ENCODE assay signal across 10 cellular contexts in genomic region chr12:55842681-55843429, GRCh38. TPM values are rescaled to one million over a fixed set of nuclear protein-coding genes. Genes with fewer than 3 reads are reported as not detected.
DNase-seq lines count a peak whose midpoint lies in the region; ATAC-seq and TF ChIP-seq lines count a peak whose summit lies in the region.
"Had no signal": no experiment of that assay in that cellular context is flagged by ENCODE, and none has a peak within 500 bp of the region (broad histone marks: within the 10 kb centered on the region; RNA-seq: fewer than 3 reads in every experiment).

A gene with protein sequence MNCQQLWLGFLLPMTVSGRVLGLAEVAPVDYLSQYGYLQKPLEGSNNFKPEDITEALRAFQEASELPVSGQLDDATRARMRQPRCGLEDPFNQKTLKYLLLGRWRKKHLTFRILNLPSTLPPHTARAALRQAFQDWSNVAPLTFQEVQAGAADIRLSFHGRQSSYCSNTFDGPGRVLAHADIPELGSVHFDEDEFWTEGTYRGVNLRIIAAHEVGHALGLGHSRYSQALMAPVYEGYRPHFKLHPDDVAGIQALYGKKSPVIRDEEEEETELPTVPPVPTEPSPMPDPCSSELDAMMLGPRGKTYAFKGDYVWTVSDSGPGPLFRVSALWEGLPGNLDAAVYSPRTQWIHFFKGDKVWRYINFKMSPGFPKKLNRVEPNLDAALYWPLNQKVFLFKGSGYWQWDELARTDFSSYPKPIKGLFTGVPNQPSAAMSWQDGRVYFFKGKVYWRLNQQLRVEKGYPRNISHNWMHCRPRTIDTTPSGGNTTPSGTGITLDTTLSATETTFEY (minus strand): TSS chr12:55842936. CDS start chr12:55842830, 106 bp downstream.

- peak within 1 kb of the TSS; percentile 33 for H3K4me3 Mint-ChIP-seq in endodermal cell
- H3K4me3 Mint-ChIP-seq: memory B cell had no signal

- H3K9me2 ChIP-seq in Karpas-422 (replicated peaks; ENCODE audit: insufficient read depth, low read length): no peaks in the 10 kb centered on the region

- no peaks in the 10 kb centered on the region for H3K79me2 ChIP-seq in Karpas-422 (ENCODE audit: low read length)

- DNase-seq in ACHN (peak; percentile 49), NB4 (ENCODE audit: low read depth) (peak; percentile 85), endodermal cell (peak; percentile 87), activated gamma-delta T cell (lab: John Stamatoyannopoulos, UW) (no peak), Karpas-422 (no peak)
- DNase-seq: activated CD4-positive, alpha-beta T cell treated with anti-CD3 and anti-CD28 coated beads, Interleukin-2, amount 50 U/mL, for 1 hour had no signal

- no peak within 1 kb of the TSS for H2AFZ ChIP-seq in Karpas-422 (ENCODE audit: low read length)

- peak within 1 kb of the TSS; percentile 70 for H3K27ac Mint-ChIP-seq in endodermal cell
- H3K27ac Mint-ChIP-seq: memory B cell had no signal

- H3K4me2 ChIP-seq in Karpas-422 (ENCODE audit: low read depth, low read length, poor library complexity, severe bottlenecking): no peak within 1 kb of the TSS

- H3K4me1 ChIP-seq in endodermal cell (ENCODE audit: control insufficient read depth, insufficient read depth, low read length): peaks cover 5% of the 10 kb centered on the region
- H3K4me1 ChIP-seq in mucosa of rectum (ENCODE audit: control insufficient read depth in 2 of 2, insufficient read depth in 2 of 2, low read length in 2 of 2): peaks cover 0 to 5% of the 10 kb centered on the region in 2 donors
- no peaks in the 10 kb centered on the region; the same call in 1 of the 2 replicates for H3K4me1 ChIP-seq in Karpas-422 (ENCODE audit: low read length)

- no peaks in the 10 kb centered on the region for H3K36me3 ChIP-seq in endodermal cell (ENCODE audit: control insufficient read depth, insufficient read depth, low read length)
- H3K36me3 ChIP-seq in mucosa of rectum (ENCODE audit: control insufficient read depth in 2 of 2, insufficient read depth in 2 of 2, low read length in 2 of 2): no peaks in the 10 kb centered on the region
- no peaks in the 10 kb centered on the region for H3K36me3 ChIP-seq in Karpas-422 (ENCODE audit: insufficient read depth, low read length)

- no peak for TF ChIP-seq CTCF in NB4 (IDR thresholded peaks at IDR 0.05; ENCODE audit: low read depth, low read length)
- no peak for TF ChIP-seq CTCF in endodermal cell (conservative IDR thresholded peaks at IDR 0.05)

- no peaks in the 10 kb centered on the region for H3K9me3 Mint-ChIP-seq in endodermal cell
- H3K9me3 Mint-ChIP-seq: memory B cell had no signal

- peaks cover 9% of the 10 kb centered on the region for H3K4me1 Mint-ChIP-seq in endodermal cell

- H3K27ac ChIP-seq in endodermal cell (ENCODE audit: low read depth, low read length) (no peak within 1 kb of the TSS), mucosa of rectum (ENCODE audit: low read depth in 2 of 2, low read length in 2 of 2) (peak within 1 kb of the TSS; percentile 55 to 61), Karpas-422 (ENCODE audit: low read length) (no peak within 1 kb of the TSS)

- 64 to 70% methylated on average over 10 of the region's 10 CpGs for WGBS in endodermal cell (ENCODE audit: insufficient coverage in 1 of 2, insufficient read length in 1 of 2), 2 experiments

- H3K36me3 Mint-ChIP-seq in endodermal cell (ENCODE audit: low read depth): no peaks in the 10 kb centered on the region
- H3K36me3 Mint-ChIP-seq: memory B cell had no signal

- no peak for TF ChIP-seq POLR2A in NB4 (IDR thresholded peaks at IDR 0.05; ENCODE audit: extremely low read depth, insufficient read length)

- H3K9ac ChIP-seq in endodermal cell (ENCODE audit: extremely low read depth, low read length, poor library complexity, severe bottlenecking) (no peak within 1 kb of the TSS), mucosa of rectum (ENCODE audit: low read depth in 1 of 2, low read length in 2 of 2) (peak within 1 kb of the TSS; percentile 58 to 64), Karpas-422 (ENCODE audit: low read length) (no peak within 1 kb of the TSS)

- in situ Hi-C loops in ACHN (cut with HindIII; ENCODE audit: low pct_ligation_motif_present, low pct_unique_long_range_greater_than_20kb, low sequenced_read_pairs): no loop called here

- H3K27me3 Mint-ChIP-seq in endodermal cell (ENCODE audit: insufficient read depth): no peaks in the 10 kb centered on the region

- H3K4me3 ChIP-seq in NB4 (ENCODE audit: low read depth, low read length) (no peak within 1 kb of the TSS), endodermal cell (ENCODE audit: low read length) (peak within 1 kb of the TSS; percentile 67), mucosa of rectum (ENCODE audit: low read length in 2 of 2) (peak within 1 kb of the TSS; percentile 38 to 69), Karpas-422 (ENCODE audit: low read length) (no peak within 1 kb of the TSS)

- ATAC-seq in GM18502 (IDR thresholded peaks at IDR 0.05; ENCODE audit: poor library complexity, unreplicated experiment) (no peak), HG02981 (IDR thresholded peaks at IDR 0.05; ENCODE audit: unreplicated experiment) (no peak)

- H4K20me1 ChIP-seq in Karpas-422 (ENCODE audit: insufficient read depth, low read depth, low read length): no peaks in the 10 kb centered on the region

- H3K9me3 ChIP-seq in endodermal cell (ENCODE audit: control insufficient read depth, low read length): no peaks in the 10 kb centered on the region
- no peaks in the 10 kb centered on the region for H3K9me3 ChIP-seq in mucosa of rectum (ENCODE audit: control insufficient read depth in 2 of 2, low read length in 2 of 2)
- H3K9me3 ChIP-seq in Karpas-422 (ENCODE audit: low read length): no peaks in the 10 kb centered on the region

- H3K27me3 ChIP-seq in endodermal cell (ENCODE audit: control insufficient read depth, insufficient read depth, low read length, poor library complexity, severe bottlenecking) (no peaks in the 10 kb centered on the region), mucosa of rectum (ENCODE audit: control insufficient read depth in 2 of 2, insufficient read depth in 2 of 2, low read length in 2 of 2) (peaks cover 0 to 4% of the 10 kb centered on the region in 2 donors), Karpas-422 (ENCODE audit: low read length) (no peaks in the 10 kb centered on the region)

RNA-seq across cellular contexts. Expression of the gene that starts here (rescaled TPM):
- total RNA-seq in endodermal cell: 1 to 10 TPM in 1 of 2 donors, under 1 TPM in 1; 0.40 to 2.1 TPM
- polyA plus RNA-seq in endodermal cell (2013, experiment 1 of 2): 1.9 TPM
- polyA plus RNA-seq in endodermal cell (2013, experiment 2 of 2): 0.62 TPM
- total RNA-seq in Karpas-422 (2014; rRNA removed; shearing (Covaris generic); ENCODE audit: low replicate concordance): 0.11 TPM in 1 of 2 replicates, not detected in the other

Comparison
In these comparisons a context has a peak if more than half of its experiments do, and no peak if none do; other contexts are left out.
1. DNase-seq: peak in ACHN (single experiment), NB4 (single experiment) and endodermal cell (single experiment); none in activated gamma-delta T cell (single experiment) and Karpas-422 (single experiment).
2. H3K4me3 ChIP-seq: peak in endodermal cell (single experiment) and mucosa of rectum (2 of 2); none in NB4 (single experiment) and Karpas-422 (single experiment).
3. H3K27ac ChIP-seq: peak in mucosa of rectum (2 of 2); none in endodermal cell (single experiment) and Karpas-422 (single experiment).
4. H3K9ac ChIP-seq: peak in mucosa of rectum (2 of 2); none in endodermal cell (single experiment) and Karpas-422 (single experiment).